35 cellular contexts compared by ENCODE assay signal in genomic region chr6:168263351-168263905, GRCh38. TPM values are rescaled to one million over a fixed set of nuclear protein-coding genes. Genes with fewer than 3 reads are reported as not detected.
"Had no signal": no experiment of that assay in that cellular context is flagged by ENCODE, and none has a peak within 500 bp of the region (broad histone marks: within the 10 kb centered on the region; RNA-seq: fewer than 3 reads in every experiment).

No MANE protein-coding gene starts in this region.

- H3K27me3 Mint-ChIP-seq: activated CD4-positive, alpha-beta memory T cell treated with anti-CD3 and anti-CD28 coated beads, Interleukin-2, amount 10 ng/mL, durations not matched to agents 7 days and 5 days; activated CD8-positive, alpha-beta memory T cell treated with anti-CD3 and anti-CD28 coated beads, Interleukin-2, amount 10 ng/mL, durations not matched to agents 7 days and 5 days; activated naive CD8-positive, alpha-beta T cell treated with anti-CD3 and anti-CD28 coated beads, Interleukin-2, amount 10 ng/mL, durations not matched to agents 7 days and 5 days had no signal

- H3K4me1 Mint-ChIP-seq: activated CD4-positive, alpha-beta memory T cell treated with anti-CD3 and anti-CD28 coated beads, Interleukin-2, amount 10 ng/mL, durations not matched to agents 7 days and 5 days; activated CD8-positive, alpha-beta memory T cell treated with anti-CD3 and anti-CD28 coated beads, Interleukin-2, amount 10 ng/mL, durations not matched to agents 7 days and 5 days; activated naive CD4-positive, alpha-beta T cell treated with anti-CD3 and anti-CD28 coated beads, Interleukin-2, amount 50 U/mL, for 24 hours; activated naive CD8-positive, alpha-beta T cell treated with anti-CD3 and anti-CD28 coated beads, Interleukin-2, amount 10 ng/mL, durations not matched to agents 7 days and 5 days; central memory CD8-positive, alpha-beta T cell had no signal

- H3K4me2 ChIP-seq: SK-N-SH had no signal

- H3K9ac ChIP-seq: SK-N-SH had no signal

- H3K4me1 ChIP-seq: ascending aorta, SJSA1 had no signal

- H3K4me3 ChIP-seq: ascending aorta, cardiac muscle cell, SJSA1 had no signal

- H3K9me3 ChIP-seq: ascending aorta, SJSA1, SK-N-SH had no signal

- H3K9me3 Mint-ChIP-seq: activated CD4-positive, alpha-beta memory T cell treated with anti-CD3 and anti-CD28 coated beads, Interleukin-2, amount 10 ng/mL, durations not matched to agents 7 days and 5 days; activated naive CD4-positive, alpha-beta T cell treated with anti-CD3 and anti-CD28 coated beads, Interleukin-2, amount 50 U/mL, for 24 hours; activated naive CD8-positive, alpha-beta T cell treated with anti-CD3 and anti-CD28 coated beads, Interleukin-2, amount 10 ng/mL, durations not matched to agents 7 days and 5 days; central memory CD8-positive, alpha-beta T cell; T-helper 1 cell treated with Interleukin-12 subunit alpha and Interleukin-12 subunit beta and Interleukin-4 antibody, amounts not matched to agents 30 μg/mL and 1 μg/mL, for 36 hours; T-helper 2 cell treated with Interferon-gamma antibody and Interleukin-4, amounts not matched to agents 5 μg/mL and 100 μg/mL, for 36 hours had no signal

- H3K36me3 ChIP-seq: ascending aorta, cardiac muscle cell, SJSA1, WERI-Rb-1 had no signal

- H3K27ac Mint-ChIP-seq: activated CD4-positive, alpha-beta memory T cell treated with anti-CD3 and anti-CD28 coated beads, Interleukin-2, amount 10 ng/mL, durations not matched to agents 7 days and 5 days; activated CD8-positive, alpha-beta memory T cell treated with anti-CD3 and anti-CD28 coated beads, Interleukin-2, amount 10 ng/mL, durations not matched to agents 7 days and 5 days; activated naive CD4-positive, alpha-beta T cell treated with anti-CD3 and anti-CD28 coated beads, Interleukin-2, amount 50 U/mL, for 24 hours; activated naive CD8-positive, alpha-beta T cell treated with anti-CD3 and anti-CD28 coated beads, Interleukin-2, amount 10 ng/mL, durations not matched to agents 7 days and 5 days; T-helper 1 cell treated with Interleukin-12 subunit alpha and Interleukin-12 subunit beta and Interleukin-4 antibody, amounts not matched to agents 30 μg/mL and 1 μg/mL, for 36 hours; T-helper 2 cell treated with Interferon-gamma antibody and Interleukin-4, amounts not matched to agents 5 μg/mL and 100 μg/mL, for 36 hours had no signal

- ATAC-seq: activated CD8-positive, alpha-beta memory T cell treated with anti-CD3 and anti-CD28 coated beads, Interleukin-2, amount 10 ng/mL, durations not matched to agents 7 days and 5 days; Panc1 had no signal

- H3K4me3 Mint-ChIP-seq: activated CD4-positive, alpha-beta memory T cell treated with anti-CD3 and anti-CD28 coated beads, Interleukin-2, amount 10 ng/mL, durations not matched to agents 7 days and 5 days; activated CD8-positive, alpha-beta memory T cell treated with anti-CD3 and anti-CD28 coated beads, Interleukin-2, amount 10 ng/mL, durations not matched to agents 7 days and 5 days; activated naive CD4-positive, alpha-beta T cell treated with anti-CD3 and anti-CD28 coated beads, Interleukin-2, amount 50 U/mL, for 24 hours; activated naive CD8-positive, alpha-beta T cell treated with anti-CD3 and anti-CD28 coated beads, Interleukin-2, amount 10 ng/mL, durations not matched to agents 7 days and 5 days; central memory CD8-positive, alpha-beta T cell; T-helper 1 cell treated with Interleukin-12 subunit alpha and Interleukin-12 subunit beta and Interleukin-4 antibody, amounts not matched to agents 30 μg/mL and 1 μg/mL, for 36 hours; T-helper 2 cell treated with Interferon-gamma antibody and Interleukin-4, amounts not matched to agents 5 μg/mL and 100 μg/mL, for 36 hours had no signal

- H3K27ac ChIP-seq: ascending aorta, cardiac muscle cell, SJSA1, WERI-Rb-1 had no signal

- H3K36me3 Mint-ChIP-seq: activated CD8-positive, alpha-beta memory T cell treated with anti-CD3 and anti-CD28 coated beads, Interleukin-2, amount 10 ng/mL, durations not matched to agents 7 days and 5 days; activated naive CD4-positive, alpha-beta T cell treated with anti-CD3 and anti-CD28 coated beads, Interleukin-2, amount 50 U/mL, for 24 hours; activated naive CD8-positive, alpha-beta T cell treated with anti-CD3 and anti-CD28 coated beads, Interleukin-2, amount 10 ng/mL, durations not matched to agents 7 days and 5 days had no signal

- DNase-seq: activated CD4-positive, alpha-beta memory T cell treated with anti-CD3 and anti-CD28 coated beads, Interleukin-2, amount 10 ng/mL, durations not matched to agents 7 days and 5 days; activated CD4-positive, alpha-beta T cell treated with anti-CD3 and anti-CD28 coated beads for 1 hour; activated CD4-positive, alpha-beta T cell treated with anti-CD3 and anti-CD28 coated beads for 48 hours; activated CD4-positive, CD25-positive, alpha-beta regulatory T cell; activated CD8-positive, alpha-beta memory T cell treated with anti-CD3 and anti-CD28 coated beads for 24 hours; activated CD8-positive, alpha-beta memory T cell treated with anti-CD3 and anti-CD28 coated beads, Interleukin-2, amount 10 ng/mL, durations not matched to agents 7 days and 5 days; activated CD8-positive, alpha-beta memory T cell treated with anti-CD3 and anti-CD28 coated beads, Interleukin-2, amount 50 U/mL, for 48 hours; activated gamma-delta T cell; activated naive CD4-positive, alpha-beta T cell treated with Interleukin-2 at 50 U/mL for 16 hours; activated naive CD8-positive, alpha-beta T cell treated with anti-CD3 and anti-CD28 coated beads, Interleukin-2, amount 10 ng/mL, durations not matched to agents 7 days and 5 days; activated T-cell treated with anti-CD3 and anti-CD28 coated beads, Interleukin-2, amount 50 U/mL, for 48 hours; amygdala; Karpas-422; NCI-H1048; NCI-H1105 treated with DMSO at 0.1 percent for 48 hours; NCI-H1436; NCI-H1694; NCI-H1930; NCI-H2081 treated with DMSO at 0.1 percent for 48 hours; NCI-H345; NCI-H524 treated with DMSO at 0.1 percent for 48 hours; SHP77 treated with DMSO at 0.1 percent for 48 hours; SK-N-SH; WERI-Rb-1 had no signal

- H3K27me3 ChIP-seq: ascending aorta, cardiac muscle cell, SJSA1 had no signal

RNA-seq across cellular contexts. Expression of gene DACT2, which starts 56.1 kb away (rescaled TPM):
- total RNA-seq: activated naive CD8-positive, alpha-beta T cell treated with anti-CD3 and anti-CD28 coated beads, Interleukin-2, amount 10 ng/mL, durations not matched to agents 7 days and 5 days; ascending aorta; MCF 10A; NCI-H460; RPMI7951; SJSA1 had no signal
- polyA plus RNA-seq: SK-N-SH had no signal
